Comparison of ENCODE assay signal across 16 cellular contexts in genomic region chr5:90933298-90933697, GRCh38.
DNase-seq lines count a peak whose midpoint lies in the region; ATAC-seq and TF ChIP-seq lines count a peak whose summit lies in the region.
"Had no signal": no experiment of that assay in that cellular context is flagged by ENCODE, and none has a peak within 500 bp of the region (broad histone marks: within the 10 kb centered on the region; RNA-seq: fewer than 3 reads in every experiment).

No MANE protein-coding gene starts in this region.

- H3K27ac ChIP-seq in adrenal gland = peak overlapping the region; percentile 72 to 84 (median 80)
- peak overlapping the region; percentile 56 to 87 (median 77) for H3K27ac ChIP-seq in thyroid gland

- no peaks in the 10 kb centered on the region for H3K27me3 ChIP-seq in adrenal gland
- H3K27me3 ChIP-seq in thyroid gland = no peaks in the 10 kb centered on the region
- H3K27me3 ChIP-seq: BE2C had no signal

- no peak for ATAC-seq in left lobe of liver

- TF ChIP-seq CTCF in adrenal gland (IDR thresholded peaks at IDR 0.05) (no peak), thyroid gland (IDR thresholded peaks at IDR 0.05) (no peak)

- peak; percentile 46 for DNase-seq in NCI-H226
- DNase-seq in adrenal gland = no peak
- DNase-seq in left kidney (ENCODE audit: low read depth, low spot score) = peak; percentile 63
- DNase-seq in thyroid gland = no peak
- DNase-seq in NCI-H345 (lab: John Stamatoyannopoulos, UW) = no peak
- DNase-seq in left lobe of liver (ENCODE audit: low spot score) = no peak
- no peak for DNase-seq in HPDE6-E6E7 (ENCODE audit: extremely low spot score)
- DNase-seq: BE2C; CD4-positive, alpha-beta T cell; GOT3; KG1; NCI-H1436; NCI-H2029; NCI-H2171; NCI-H510A; NCI-H774 had no signal

- no peaks in the 10 kb centered on the region for H3K9me3 ChIP-seq in adrenal gland (replicated peaks in 1 of 3)
- H3K9me3 ChIP-seq in thyroid gland = no peaks in the 10 kb centered on the region
- H3K9me3 ChIP-seq: BE2C had no signal

- H3K36me3 ChIP-seq in adrenal gland (replicated peaks in 1 of 2) (no peaks in the 10 kb centered on the region), thyroid gland (no peaks in the 10 kb centered on the region)
- H3K36me3 ChIP-seq: BE2C had no signal

- intact Hi-C loops in adrenal gland (cut with DNase I) (loop anchor here in 1 of 2 donors (10.0 kb wide), 2 partner anchors 102 to 162 kb away; no protein-coding TSS in a partner anchor), thyroid gland (cut with DNase I) (loop anchor here (10.0 kb wide), 1 partner anchor 162 kb away; no protein-coding TSS in a partner anchor)

- H3K4me1 ChIP-seq in adrenal gland (replicated peaks in 1 of 2) (peaks cover 17 to 32% of the 10 kb centered on the region in 2 donors), thyroid gland (peaks cover 29 to 42% of the 10 kb centered on the region in 2 donors)

- H3K4me3 ChIP-seq in adrenal gland (no peak overlapping the region), thyroid gland (replicated peaks in 1 of 3) (no peak overlapping the region)

- TF ChIP-seq POLR2A in adrenal gland (IDR thresholded peaks at IDR 0.05) (no peak), thyroid gland (IDR thresholded peaks at IDR 0.05) (no peak)

Comparison
In these comparisons a context has a peak if more than half of its experiments do, and no peak if none do; other contexts are left out.
1. DNase-seq: peak in NCI-H226 (single experiment) and left kidney (single experiment); none in adrenal gland (0 of 7), thyroid gland (0 of 2), NCI-H345 (single experiment), left lobe of liver (single experiment) and HPDE6-E6E7 (single experiment).